ENCODE assay signal across 9 cellular contexts in the genomic region with DNA sequence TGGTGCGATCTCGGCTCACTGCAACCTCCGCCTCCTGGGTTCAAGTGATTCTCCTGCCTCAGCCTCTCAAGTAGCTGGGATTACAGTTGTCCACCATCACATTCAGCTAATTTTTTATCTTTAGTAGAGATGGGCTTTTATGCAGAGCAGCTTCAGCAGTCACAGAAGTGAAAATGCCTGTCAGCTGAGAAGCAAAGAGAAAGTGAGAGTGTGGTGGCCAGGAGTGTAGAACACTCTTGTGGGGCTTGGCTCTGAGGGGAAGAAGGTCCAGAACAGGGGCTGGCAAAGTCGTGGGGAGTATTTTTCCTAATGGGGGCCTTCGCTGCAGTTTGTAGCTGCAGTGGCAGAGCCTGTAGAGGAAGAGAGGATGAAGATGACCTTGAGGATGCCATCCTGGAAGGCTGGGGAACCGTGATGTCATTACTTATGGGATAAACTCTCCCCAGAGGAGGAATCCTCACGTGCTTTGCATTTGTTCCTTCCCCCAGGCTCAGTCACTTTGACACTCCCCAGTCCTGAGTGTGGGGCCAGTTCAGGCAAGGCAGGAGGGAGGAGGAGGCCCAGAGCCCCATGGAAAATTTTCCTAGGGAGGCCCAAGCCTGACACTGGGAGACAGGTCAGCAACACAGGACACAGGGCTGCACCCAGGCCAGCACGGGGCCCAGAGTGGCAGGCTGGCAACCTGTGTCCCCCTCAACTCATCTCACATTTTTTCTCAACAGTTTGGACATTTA. TPM values are rescaled to one million over a fixed set of nuclear protein-coding genes. Genes with fewer than 3 reads are reported as not detected.
"Had no signal": no experiment of that assay in that cellular context is flagged by ENCODE, and none has a peak within 500 bp of the region (broad histone marks: within the 10 kb centered on the region; RNA-seq: fewer than 3 reads in every experiment).

No MANE protein-coding gene starts in this region.

RNA-seq across cellular contexts. Expression of a gene that starts 20.2 kb away (rescaled TPM):
- total RNA-seq: fibroblast of lung, frontal cortex, glomerular endothelial cell, heart left ventricle, kidney epithelial cell, left ventricle myocardium superior, occipital lobe, pancreas, uterus had no signal
- polyA plus RNA-seq: heart left ventricle, pancreas had no signal
